1 cellular context compared by ENCODE assay signal in genomic region chr9:133458643-133459312, GRCh38.
TF ChIP-seq lines count a peak whose summit lies in the region.

No MANE protein-coding gene starts in this region.

TF ChIP-seq in HepG2, 621 proteins besides CTCF, POLR2A, EP300 and RAD21 (continued from another document):
- TF ChIP-seq SKIL (CRISPR knock-in tag; IDR thresholded peaks at IDR 0.05; ENCODE audit: borderline replicate concordance) (no peak), ZNF616 (CRISPR knock-in tag; IDR thresholded peaks at IDR 0.05; ENCODE audit: low read depth) (no peak), AGO1 (IDR thresholded peaks at IDR 0.05; ENCODE audit: low read depth, low read length, poor library complexity, severe bottlenecking) (no peak), MIXL1 (CRISPR knock-in tag; IDR thresholded peaks at IDR 0.05) (no peak), ZNF10 (CRISPR knock-in tag; IDR thresholded peaks at IDR 0.05; ENCODE audit: borderline replicate concordance, low read depth) (no peak), ZXDC (CRISPR knock-in tag; IDR thresholded peaks at IDR 0.05) (no peak), ZNF605 (CRISPR knock-in tag; IDR thresholded peaks at IDR 0.05) (no peak), ZNF83 (CRISPR knock-in tag; IDR thresholded peaks at IDR 0.05; ENCODE audit: borderline replicate concordance) (no peak), GMEB1 (CRISPR knock-in tag; IDR thresholded peaks at IDR 0.05; ENCODE audit: borderline replicate concordance) (no peak), THYN1 (CRISPR knock-in tag; IDR thresholded peaks at IDR 0.05; ENCODE audit: borderline replicate concordance, low read depth) (no peak), ZBTB42 (CRISPR knock-in tag; IDR thresholded peaks at IDR 0.05) (no peak), GABPB1 (CRISPR knock-in tag; IDR thresholded peaks at IDR 0.05) (no peak; the same call in 1 of the 2 replicates), ZNF430 (CRISPR knock-in tag; IDR thresholded peaks at IDR 0.05) (no peak), ZBTB8A (CRISPR knock-in tag; IDR thresholded peaks at IDR 0.05; ENCODE audit: borderline replicate concordance, low read depth) (no peak), SRSF4 (IDR thresholded peaks at IDR 0.05; ENCODE audit: low read depth, low read length, poor library complexity, severe bottlenecking) (no peak), HOXA3 (CRISPR knock-in tag; IDR thresholded peaks at IDR 0.05) (peak; percentile 41; the same call in 1 of the 2 replicates), THAP8 (CRISPR knock-in tag; IDR thresholded peaks at IDR 0.05; ENCODE audit: borderline replicate concordance) (no peak), ZNF572 (CRISPR knock-in tag; IDR thresholded peaks at IDR 0.05) (peak; percentile 91; the same call in 1 of the 2 replicates), ELF1 (CRISPR knock-in tag; IDR thresholded peaks at IDR 0.05) (no peak), U2AF1 (optimal IDR thresholded peaks at IDR 0.05; ENCODE audit: low read depth, low read length) (no peak), ZNF382 (CRISPR knock-in tag; IDR thresholded peaks at IDR 0.05; ENCODE audit: borderline replicate concordance) (no peak), ZBED4 (CRISPR knock-in tag; IDR thresholded peaks at IDR 0.05; ENCODE audit: borderline replicate concordance) (no peak), ATF7-NPFF (CRISPR knock-in tag; IDR thresholded peaks at IDR 0.05; ENCODE audit: low read depth) (no peak), SYNCRIP (IDR thresholded peaks at IDR 0.05; ENCODE audit: insufficient read depth, low read depth, low read length) (no peak), PRMT3 (CRISPR knock-in tag; IDR thresholded peaks at IDR 0.05; ENCODE audit: borderline replicate concordance, low read depth) (no peak), ZNF609 (CRISPR knock-in tag; IDR thresholded peaks at IDR 0.05; ENCODE audit: borderline replicate concordance) (0 out of 2 replicates have a peak, but pooled peaks have one; percentile 13), ZNF770 (CRISPR knock-in tag; IDR thresholded peaks at IDR 0.05) (no peak), ZFY (CRISPR knock-in tag; IDR thresholded peaks at IDR 0.05) (no peak), ARNTL (CRISPR knock-in tag; IDR thresholded peaks at IDR 0.05) (no peak)
